7 cellular contexts compared by ENCODE assay signal in genomic region chr19:46634045-46634655, GRCh38. TPM values are rescaled to one million over a fixed set of nuclear protein-coding genes. Genes with fewer than 3 reads are reported as not detected.
DNase-seq lines count a peak whose midpoint lies in the region; ATAC-seq and TF ChIP-seq lines count a peak whose summit lies in the region.

No MANE protein-coding gene starts in this region.

- H3K27me3 ChIP-seq in Panc1 (ENCODE audit: control insufficient read depth, insufficient read depth, low read length) (no peaks in the 10 kb centered on the region), neuronal stem cell (ENCODE audit: control insufficient read depth in 3 of 3, insufficient read depth in 3 of 3, low read depth in 1 of 3, low read length in 3 of 3) (peaks cover 0 to 43% (median 34%) of the 10 kb centered on the region in 3 experiments), stomach smooth muscle (ENCODE audit: control insufficient read depth in 1 of 2, insufficient read depth in 2 of 2, low read length in 2 of 2) (no peaks in the 10 kb centered on the region)

- DNase-seq in HK-2 (ENCODE audit: unreplicated experiment) (peak; percentile 87), Panc1 (ENCODE audit: low read depth, low spot score) (no peak), fibroblast of villous mesenchyme (ENCODE audit: low read depth) (peak; percentile 90), neuronal stem cell (ENCODE audit: low spot score) (peak; percentile 89)
- peak; percentile 88 for DNase-seq in activated T-helper 9 cell treated with anti-CD3 and anti-CD28 coated beads, Interleukin-2, amount 50 U/mL, for 16 hours (ENCODE audit: low read depth)

- peak overlapping the region; percentile 90 for H2BK15ac ChIP-seq in neuronal stem cell (ENCODE audit: low read length)

- no peak overlapping the region for H3K4ac ChIP-seq in neuronal stem cell (ENCODE audit: low read length)

- peak overlapping the region; percentile 52 for H3K23ac ChIP-seq in neuronal stem cell (ENCODE audit: low read depth, low read length, poor library complexity)

- peak overlapping the region; percentile 57 for H2BK5ac ChIP-seq in neuronal stem cell (ENCODE audit: low read length)

- no peak for TF ChIP-seq CTCF in Panc1 (IDR thresholded peaks at IDR 0.05)
- TF ChIP-seq CTCF in fibroblast of villous mesenchyme (IDR thresholded peaks at IDR 0.05; ENCODE audit: insufficient read depth, low read depth, low read length), result no peak

- no peak overlapping the region for H4K91ac ChIP-seq in neuronal stem cell (ENCODE audit: low read depth, low read length, poor library complexity)

- H3K14ac ChIP-seq in neuronal stem cell (ENCODE audit: low read length), result no peak overlapping the region

- ATAC-seq in GM18498 (IDR thresholded peaks at IDR 0.05; ENCODE audit: unreplicated experiment) (peak; percentile 65), Panc1 (peak; percentile 77)

- H2AK5ac ChIP-seq in neuronal stem cell (ENCODE audit: low read depth, low read length), result peak overlapping the region; percentile 64

- H2AFZ ChIP-seq in neuronal stem cell (ENCODE audit: low read length), result peak overlapping the region; percentile 60

- H3K4me2 ChIP-seq in neuronal stem cell (ENCODE audit: insufficient read depth, low read length, poor library complexity, severe bottlenecking), result peak overlapping the region; percentile 98

- peak overlapping the region; percentile 83 for H3K18ac ChIP-seq in neuronal stem cell (ENCODE audit: low read length)

- POLR2A ChIA-PET in Panc1 (lab: Charles Lee), result no interaction called here

- no peak overlapping the region for H4K8ac ChIP-seq in neuronal stem cell (ENCODE audit: low read depth, low read length)

- intact Hi-C loops in Panc1 (cut with micrococcal nuclease; ENCODE audit: unreplicated experiment), result no loop called here

- in situ Hi-C loops in Panc1 (cut with HindIII; ENCODE audit: low pct_unique_long_range_greater_than_20kb, low sequenced_read_pairs), result no loop called here

- H3K79me1 ChIP-seq in neuronal stem cell (ENCODE audit: low read depth, low read length), result no peaks in the 10 kb centered on the region

- no peak overlapping the region for H2BK12ac ChIP-seq in neuronal stem cell (ENCODE audit: low read length)

- no peaks in the 10 kb centered on the region for H3K9me3 ChIP-seq in Panc1 (ENCODE audit: control insufficient read depth, insufficient read depth, low read depth, low read length)
- no peaks in the 10 kb centered on the region for H3K9me3 ChIP-seq in neuronal stem cell (replicated peaks in 1 of 2; ENCODE audit: control insufficient read depth in 2 of 2, insufficient read depth in 1 of 2, low read depth in 1 of 2, low read length in 2 of 2)
- H3K9me3 ChIP-seq in stomach smooth muscle (ENCODE audit: control insufficient read depth in 2 of 2, low read length in 2 of 2), result no peaks in the 10 kb centered on the region

- H3K4me3 ChIP-seq in Panc1 (ENCODE audit: low read depth in 2 of 2, low read length in 2 of 2) (peak overlapping the region; percentile 33 to 63), fibroblast of villous mesenchyme (ENCODE audit: low read depth, low read length) (peak overlapping the region; percentile 48), neuronal stem cell (ENCODE audit: low read length in 2 of 2) (peak overlapping the region; percentile 28 to 76), stomach smooth muscle (ENCODE audit: low read length in 2 of 2) (peak overlapping the region; percentile 78 to 81)

- no peak overlapping the region for H2BK120ac ChIP-seq in neuronal stem cell (ENCODE audit: low read depth, low read length)

- H3K27ac ChIP-seq in Panc1 (ENCODE audit: low read length) (no peak overlapping the region), neuronal stem cell (replicated peaks; ENCODE audit: low read length) (no peak overlapping the region), stomach smooth muscle (ENCODE audit: low read length) (no peak overlapping the region)

- H3K36me3 ChIP-seq in Panc1 (ENCODE audit: control insufficient read depth, insufficient read depth, low read length) (no peaks in the 10 kb centered on the region), neuronal stem cell (replicated peaks in 1 of 2; ENCODE audit: control insufficient read depth in 2 of 2, insufficient read depth in 2 of 2, low read length in 2 of 2) (no peaks in the 10 kb centered on the region), stomach smooth muscle (ENCODE audit: control insufficient read depth in 2 of 2, insufficient read depth in 2 of 2, low read length in 2 of 2) (no peaks in the 10 kb centered on the region)

- WGBS in neuronal stem cell (ENCODE audit: extremely low coverage in 2 of 2, insufficient read length in 2 of 2, insufficient replicate concordance in 1 of 2), 2 donors, result no CpG with 5 or more reads among the region's 38 CpGs

- H3K9ac ChIP-seq in neuronal stem cell (ENCODE audit: low read depth, low read length, poor library complexity) (peak overlapping the region; percentile 74), stomach smooth muscle (ENCODE audit: low read length in 2 of 2) (peak overlapping the region; percentile 62 to 72)

- H3K4me1 ChIP-seq in Panc1 (ENCODE audit: control insufficient read depth, insufficient read depth, low read length), result no peaks in the 10 kb centered on the region
- H3K4me1 ChIP-seq in neuronal stem cell (ENCODE audit: control insufficient read depth in 2 of 2, insufficient read depth in 1 of 2, low read depth in 1 of 2, low read length in 2 of 2), result peaks cover 16 to 35% of the 10 kb centered on the region in 2 donors
- H3K4me1 ChIP-seq in stomach smooth muscle (ENCODE audit: control insufficient read depth, insufficient read depth, low read length), result peaks cover 46% of the 10 kb centered on the region

- no TSS peak for BruUV-seq in Panc1 (replicated peaks; lab: Mats Ljungman, UMichigan)

- CTCF ChIA-PET in Panc1 (lab: Charles Lee), result interaction anchor here (0.6 kb wide), 1 partner anchor 12 kb away, joined by 5 read pairs; no protein-coding TSS in a partner anchor

RNA-seq across cellular contexts. Expression of gene GNG8, which starts 1.9 kb away (rescaled TPM):
- total RNA-seq in Panc1 (2021; ENCODE audit: unreplicated experiment) (not detected), fibroblast of villous mesenchyme (not detected in 2 replicates)
- polyA plus RNA-seq in Panc1 (2012; ENCODE audit: insufficient read length), result not detected
- polyA plus RNA-seq in neuronal stem cell (2013, experiment 1 of 2), result 6.3 TPM
- 10.6 TPM for polyA plus RNA-seq in neuronal stem cell (2013, experiment 2 of 2)

RNA-seq across cellular contexts. Expression of gene PTGIR, which starts 9.3 kb away (rescaled TPM):
- 0.08 TPM for total RNA-seq in Panc1 (2021; ENCODE audit: unreplicated experiment)
- not detected for polyA plus RNA-seq in Panc1 (2012; ENCODE audit: insufficient read length)
- total RNA-seq in fibroblast of villous mesenchyme, result 3.5 and 5.5 TPM in 2 replicates
- polyA plus RNA-seq in neuronal stem cell (2013, experiment 1 of 2), result 0.04 TPM
- polyA plus RNA-seq in neuronal stem cell (2013, experiment 2 of 2), result 0.07 TPM

RNA-seq across cellular contexts. Expression of gene DACT3, which starts 26.8 kb away (rescaled TPM):
- total RNA-seq in Panc1 (2021; ENCODE audit: unreplicated experiment) (1.0 TPM), fibroblast of villous mesenchyme (5.2 and 11.3 TPM in 2 replicates)
- 0.44 TPM for polyA plus RNA-seq in Panc1 (2012; ENCODE audit: insufficient read length)
- polyA plus RNA-seq in neuronal stem cell (2013, experiment 1 of 2), result 6.5 TPM
- 6.5 TPM for polyA plus RNA-seq in neuronal stem cell (2013, experiment 2 of 2)

RNA-seq across cellular contexts. Expression of gene CALM3, which starts 33.0 kb away (rescaled TPM):
- 212 TPM for total RNA-seq in Panc1 (2021; ENCODE audit: unreplicated experiment)
- polyA plus RNA-seq in Panc1 (2012; ENCODE audit: insufficient read length), result 249 TPM
- total RNA-seq in fibroblast of villous mesenchyme, result 124 and 213 TPM in 2 replicates
- 426 TPM for polyA plus RNA-seq in neuronal stem cell (2013, experiment 1 of 2)
- 419 TPM for polyA plus RNA-seq in neuronal stem cell (2013, experiment 2 of 2)
